ENCODE assay signal across 2 cellular contexts in the genomic region with DNA sequence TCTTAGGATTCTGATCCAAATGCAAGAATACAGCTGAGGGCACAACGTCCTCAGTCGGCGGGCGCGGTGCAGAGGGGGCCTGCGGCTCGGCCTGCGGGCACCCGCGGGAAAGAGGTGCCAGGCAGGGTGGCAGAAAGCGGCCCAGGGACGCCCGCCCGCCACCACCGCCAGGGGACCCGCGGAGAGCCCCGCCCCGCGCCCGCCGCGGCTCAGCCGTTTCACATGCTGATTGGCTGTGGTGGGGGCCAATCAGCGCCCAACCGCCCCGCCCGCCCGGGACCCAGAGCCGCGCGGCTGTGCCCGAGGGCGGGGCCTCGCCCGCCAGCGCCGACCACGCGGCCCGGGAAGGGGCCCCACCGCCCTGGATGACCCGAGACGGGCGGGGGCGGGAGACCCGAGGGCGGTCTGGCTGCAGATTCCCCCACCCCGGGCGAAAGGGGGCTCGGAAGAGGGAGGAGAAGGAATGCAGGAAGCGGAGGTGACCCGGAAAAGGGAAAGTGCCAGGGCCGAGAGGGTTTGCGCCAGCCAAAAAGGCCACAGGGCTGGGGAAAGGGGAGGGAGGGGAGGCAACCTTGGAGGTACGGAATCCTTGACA.
TF ChIP-seq lines count a peak whose summit lies in the region.

No MANE protein-coding gene starts in this region.

TF ChIP-seq in HEK293, 187 proteins besides CTCF, POLR2A, EP300 and RAD21 (continued from another document and continues in another):
- TF ChIP-seq, protein P1, sequence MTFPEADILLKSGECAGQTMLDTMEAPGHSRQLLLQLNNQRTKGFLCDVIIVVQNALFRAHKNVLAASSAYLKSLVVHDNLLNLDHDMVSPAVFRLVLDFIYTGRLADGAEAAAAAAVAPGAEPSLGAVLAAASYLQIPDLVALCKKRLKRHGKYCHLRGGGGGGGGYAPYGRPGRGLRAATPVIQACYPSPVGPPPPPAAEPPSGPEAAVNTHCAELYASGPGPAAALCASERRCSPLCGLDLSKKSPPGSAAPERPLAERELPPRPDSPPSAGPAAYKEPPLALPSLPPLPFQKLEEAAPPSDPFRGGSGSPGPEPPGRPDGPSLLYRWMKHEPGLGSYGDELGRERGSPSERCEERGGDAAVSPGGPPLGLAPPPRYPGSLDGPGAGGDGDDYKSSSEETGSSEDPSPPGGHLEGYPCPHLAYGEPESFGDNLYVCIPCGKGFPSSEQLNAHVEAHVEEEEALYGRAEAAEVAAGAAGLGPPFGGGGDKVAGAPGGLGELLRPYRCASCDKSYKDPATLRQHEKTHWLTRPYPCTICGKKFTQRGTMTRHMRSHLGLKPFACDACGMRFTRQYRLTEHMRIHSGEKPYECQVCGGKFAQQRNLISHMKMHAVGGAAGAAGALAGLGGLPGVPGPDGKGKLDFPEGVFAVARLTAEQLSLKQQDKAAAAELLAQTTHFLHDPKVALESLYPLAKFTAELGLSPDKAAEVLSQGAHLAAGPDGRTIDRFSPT (tag by site-specific recombination; IDR thresholded peaks at IDR 0.05): peak; percentile 70
- peak; percentile 93 for TF ChIP-seq ZNF398 (tag by site-specific recombination; IDR thresholded peaks at IDR 0.05)
- TF ChIP-seq ZNF174 (tag by site-specific recombination; IDR thresholded peaks at IDR 0.05): no peak
- TF ChIP-seq ZBTB26 (tag by site-specific recombination; optimal IDR thresholded peaks at IDR 0.05): peak; percentile 62
- peak; percentile 95 for TF ChIP-seq PRDM1 (tag by site-specific recombination; IDR thresholded peaks at IDR 0.05)
- TF ChIP-seq SP2 (tag by site-specific recombination; IDR thresholded peaks at IDR 0.05): peak; percentile 67
- TF ChIP-seq ZNF366 (tag by site-specific recombination; conservative IDR thresholded peaks at IDR 0.05): 0 out of 2 replicates have a peak, but pooled peaks have one; percentile 26
- peak; percentile 5; the same call in 1 of the 2 replicates for TF ChIP-seq ZSCAN30 (tag by site-specific recombination; IDR thresholded peaks at IDR 0.05)
- TF ChIP-seq GLIS2 (tag by site-specific recombination; IDR thresholded peaks at IDR 0.05): peak; percentile 60
- 0 out of 2 replicates have a peak, but pooled peaks have one; percentile 42 for TF ChIP-seq ZNF561 (tag by site-specific recombination; IDR thresholded peaks at IDR 0.05; ENCODE audit: borderline replicate concordance)
- TF ChIP-seq ZFP69B (tag by site-specific recombination; IDR thresholded peaks at IDR 0.05): peak; percentile 94
- TF ChIP-seq ZNF341 (tag by site-specific recombination; IDR thresholded peaks at IDR 0.05; ENCODE audit: low read depth): peak; percentile 74
- TF ChIP-seq ZXDB (tag by site-specific recombination; IDR thresholded peaks at IDR 0.05): peak; percentile 62; the same call in 1 of the 2 replicates
- no peak for TF ChIP-seq MEIS1 (CRISPR knock-in tag; IDR thresholded peaks at IDR 0.05; ENCODE audit: borderline replicate concordance)
- peak; percentile 83 for TF ChIP-seq EGR2 (tag by site-specific recombination; IDR thresholded peaks at IDR 0.05; ENCODE audit: low read depth)
- TF ChIP-seq ZEB2 (tag by site-specific recombination; IDR thresholded peaks at IDR 0.05): 0 out of 2 replicates have a peak, but pooled peaks have one; percentile 7
- TF ChIP-seq ZNF513 (tag by site-specific recombination; IDR thresholded peaks at IDR 0.05): no peak
- TF ChIP-seq ZNF600 (tag by site-specific recombination; IDR thresholded peaks at IDR 0.05): peak; percentile 70; the same call in 1 of the 2 replicates
- TF ChIP-seq IKZF3 (tag by site-specific recombination; IDR thresholded peaks at IDR 0.05): peak; percentile 76
- TF ChIP-seq ZBTB44 (tag by site-specific recombination; IDR thresholded peaks at IDR 0.05): peak; percentile 27; the same call in 1 of the 2 replicates

TF ChIP-seq in SK-N-SH, 30 proteins besides CTCF, POLR2A, EP300 and RAD21 (continued from another document):
- TF ChIP-seq, protein P2, sequence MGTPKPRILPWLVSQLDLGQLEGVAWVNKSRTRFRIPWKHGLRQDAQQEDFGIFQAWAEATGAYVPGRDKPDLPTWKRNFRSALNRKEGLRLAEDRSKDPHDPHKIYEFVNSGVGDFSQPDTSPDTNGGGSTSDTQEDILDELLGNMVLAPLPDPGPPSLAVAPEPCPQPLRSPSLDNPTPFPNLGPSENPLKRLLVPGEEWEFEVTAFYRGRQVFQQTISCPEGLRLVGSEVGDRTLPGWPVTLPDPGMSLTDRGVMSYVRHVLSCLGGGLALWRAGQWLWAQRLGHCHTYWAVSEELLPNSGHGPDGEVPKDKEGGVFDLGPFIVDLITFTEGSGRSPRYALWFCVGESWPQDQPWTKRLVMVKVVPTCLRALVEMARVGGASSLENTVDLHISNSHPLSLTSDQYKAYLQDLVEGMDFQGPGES (IDR thresholded peaks at IDR 0.05; ENCODE audit: low read depth, low read length): no peak
- TF ChIP-seq TCF12 (IDR thresholded peaks at IDR 0.05) (no peak), EZH2phosphoT487 (IDR thresholded peaks at IDR 0.05; ENCODE audit: borderline replicate concordance, low read depth) (no peak), TEAD4 (IDR thresholded peaks at IDR 0.05; ENCODE audit: borderline replicate concordance, insufficient read depth) (no peak), CHD2 (IDR thresholded peaks at IDR 0.05; ENCODE audit: low read length, partially characterized antibody) (no peak), FOSL2 (IDR thresholded peaks at IDR 0.05; ENCODE audit: borderline replicate concordance, low read depth) (no peak), RFX5 (IDR thresholded peaks at IDR 0.05; ENCODE audit: low read length) (no peak), YY1 (IDR thresholded peaks at IDR 0.05; ENCODE audit: low read depth) (no peak), NFIC (IDR thresholded peaks at IDR 0.05; ENCODE audit: borderline replicate concordance) (no peak), SMC3 (IDR thresholded peaks at IDR 0.05; ENCODE audit: low read depth, low read length) (no peak), JUND (IDR thresholded peaks at IDR 0.05) (0 out of 2 replicates have a peak, but pooled peaks have one; percentile 1), MAX (IDR thresholded peaks at IDR 0.05; ENCODE audit: low read depth) (peak; percentile 69), TAF1 (IDR thresholded peaks at IDR 0.05; ENCODE audit: borderline replicate concordance, low read depth, low read length) (no peak), RCOR1 (IDR thresholded peaks at IDR 0.05; ENCODE audit: low read length) (no peak), FOXJ3 (CRISPR knock-in tag; IDR thresholded peaks at IDR 0.05) (no peak), GABPA (IDR thresholded peaks at IDR 0.05; ENCODE audit: low read depth) (0 out of 2 replicates have a peak, but pooled peaks have one; percentile 9), MXI1 (IDR thresholded peaks at IDR 0.05; ENCODE audit: low read depth, low read length) (peak; percentile 77), ELF1 (IDR thresholded peaks at IDR 0.05) (peak; percentile 43; the same call in 1 of the 2 replicates), MEF2A (IDR thresholded peaks at IDR 0.05; ENCODE audit: borderline replicate concordance, low read depth) (no peak), ZBTB33 (IDR thresholded peaks at IDR 0.05; ENCODE audit: borderline replicate concordance, low read depth) (no peak), NRF1 (IDR thresholded peaks at IDR 0.05; ENCODE audit: low read depth, low read length) (no peak)
- TF ChIP-seq, protein P3, sequence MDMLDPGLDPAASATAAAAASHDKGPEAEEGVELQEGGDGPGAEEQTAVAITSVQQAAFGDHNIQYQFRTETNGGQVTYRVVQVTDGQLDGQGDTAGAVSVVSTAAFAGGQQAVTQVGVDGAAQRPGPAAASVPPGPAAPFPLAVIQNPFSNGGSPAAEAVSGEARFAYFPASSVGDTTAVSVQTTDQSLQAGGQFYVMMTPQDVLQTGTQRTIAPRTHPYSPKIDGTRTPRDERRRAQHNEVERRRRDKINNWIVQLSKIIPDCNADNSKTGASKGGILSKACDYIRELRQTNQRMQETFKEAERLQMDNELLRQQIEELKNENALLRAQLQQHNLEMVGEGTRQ (IDR thresholded peaks at IDR 0.05; ENCODE audit: borderline replicate concordance, low read depth, low read length): no peak
- TF ChIP-seq, protein P4, sequence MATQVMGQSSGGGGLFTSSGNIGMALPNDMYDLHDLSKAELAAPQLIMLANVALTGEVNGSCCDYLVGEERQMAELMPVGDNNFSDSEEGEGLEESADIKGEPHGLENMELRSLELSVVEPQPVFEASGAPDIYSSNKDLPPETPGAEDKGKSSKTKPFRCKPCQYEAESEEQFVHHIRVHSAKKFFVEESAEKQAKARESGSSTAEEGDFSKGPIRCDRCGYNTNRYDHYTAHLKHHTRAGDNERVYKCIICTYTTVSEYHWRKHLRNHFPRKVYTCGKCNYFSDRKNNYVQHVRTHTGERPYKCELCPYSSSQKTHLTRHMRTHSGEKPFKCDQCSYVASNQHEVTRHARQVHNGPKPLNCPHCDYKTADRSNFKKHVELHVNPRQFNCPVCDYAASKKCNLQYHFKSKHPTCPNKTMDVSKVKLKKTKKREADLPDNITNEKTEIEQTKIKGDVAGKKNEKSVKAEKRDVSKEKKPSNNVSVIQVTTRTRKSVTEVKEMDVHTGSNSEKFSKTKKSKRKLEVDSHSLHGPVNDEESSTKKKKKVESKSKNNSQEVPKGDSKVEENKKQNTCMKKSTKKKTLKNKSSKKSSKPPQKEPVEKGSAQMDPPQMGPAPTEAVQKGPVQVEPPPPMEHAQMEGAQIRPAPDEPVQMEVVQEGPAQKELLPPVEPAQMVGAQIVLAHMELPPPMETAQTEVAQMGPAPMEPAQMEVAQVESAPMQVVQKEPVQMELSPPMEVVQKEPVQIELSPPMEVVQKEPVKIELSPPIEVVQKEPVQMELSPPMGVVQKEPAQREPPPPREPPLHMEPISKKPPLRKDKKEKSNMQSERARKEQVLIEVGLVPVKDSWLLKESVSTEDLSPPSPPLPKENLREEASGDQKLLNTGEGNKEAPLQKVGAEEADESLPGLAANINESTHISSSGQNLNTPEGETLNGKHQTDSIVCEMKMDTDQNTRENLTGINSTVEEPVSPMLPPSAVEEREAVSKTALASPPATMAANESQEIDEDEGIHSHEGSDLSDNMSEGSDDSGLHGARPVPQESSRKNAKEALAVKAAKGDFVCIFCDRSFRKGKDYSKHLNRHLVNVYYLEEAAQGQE (IDR thresholded peaks at IDR 0.05; ENCODE audit: low read depth, low read length): no peak
TF ChIP-seq in SK-N-SH: peak in this region for 6.
